Comparison of ENCODE assay signal across 29 cellular contexts in the genomic region with DNA sequence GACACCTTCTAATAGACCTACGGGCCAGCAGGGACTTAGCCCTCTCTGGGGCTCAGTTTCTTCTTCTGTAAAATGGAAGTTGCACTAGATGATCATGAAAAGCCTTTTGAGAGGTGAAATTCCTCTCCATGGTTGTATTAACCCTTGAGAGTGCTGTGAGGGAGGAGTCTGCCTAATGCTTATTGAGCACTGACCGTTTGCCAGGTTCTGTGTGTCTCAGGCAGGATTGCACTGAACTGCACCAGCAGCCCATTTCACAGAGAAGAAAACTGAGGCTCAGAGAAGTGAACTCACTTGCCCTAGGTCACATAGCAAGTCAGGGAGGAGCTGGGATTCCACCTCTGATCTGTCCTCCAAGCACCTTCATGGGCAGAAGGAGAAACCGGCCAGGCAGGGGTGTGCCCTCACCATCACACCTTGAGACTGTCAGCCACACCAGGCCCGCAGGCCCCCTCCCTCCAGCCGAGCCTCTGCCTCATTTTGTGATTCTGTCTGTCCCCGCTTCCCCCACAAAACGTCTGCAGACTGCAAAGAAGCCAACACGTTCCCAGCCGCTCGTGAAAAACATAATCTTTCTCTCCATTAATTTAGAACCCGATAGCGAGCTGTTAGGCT. TPM values are rescaled to one million over a fixed set of nuclear protein-coding genes. Genes with fewer than 3 reads are reported as not detected.
"Had no signal": no experiment of that assay in that cellular context is flagged by ENCODE, and none has a peak within 500 bp of the region (broad histone marks: within the 10 kb centered on the region; RNA-seq: fewer than 3 reads in every experiment).

No MANE protein-coding gene starts in this region.

- H3K27ac ChIP-seq: ascending aorta, body of pancreas, SK-N-MC had no signal

- H3K9me3 Mint-ChIP-seq: activated B cell treated with CpG ODN at 0.5 μM for 24 hours; activated CD4-positive, alpha-beta memory T cell treated with anti-CD3 and anti-CD28 coated beads for 36 hours; activated CD4-positive, alpha-beta T cell treated with anti-CD3 and anti-CD28 coated beads, Interleukin-2, amount 10 ng/mL, durations not matched to agents 24 days and 14 days; activated naive CD4-positive, alpha-beta T cell treated with anti-CD3 and anti-CD28 coated beads, Interleukin-2, amount 50 U/mL, for 72 hours; activated naive CD8-positive, alpha-beta T cell treated with anti-CD3 and anti-CD28 coated beads, Interleukin-2, amount 50 U/mL, for 24 hours; activated T-cell treated with anti-CD3 and anti-CD28 coated beads, Interleukin-2, amount 50 U/mL, for 4 hours; T-cell had no signal

- FAIRE-seq: TTC549 had no signal

- H3K4me1 Mint-ChIP-seq: activated B cell treated with CpG ODN at 0.5 μM for 24 hours; activated CD4-positive, alpha-beta T cell treated with anti-CD3 and anti-CD28 coated beads, Interleukin-2, amount 10 ng/mL, durations not matched to agents 24 days and 14 days; activated naive CD8-positive, alpha-beta T cell treated with anti-CD3 and anti-CD28 coated beads, Interleukin-2, amount 50 U/mL, for 24 hours; T-cell had no signal

- H3K27me3 ChIP-seq: ascending aorta, body of pancreas had no signal

- H3K27ac Mint-ChIP-seq: activated B cell treated with CpG ODN at 0.5 μM for 24 hours; activated CD4-positive, alpha-beta memory T cell treated with anti-CD3 and anti-CD28 coated beads for 36 hours; activated CD4-positive, alpha-beta T cell treated with anti-CD3 and anti-CD28 coated beads, Interleukin-2, amount 10 ng/mL, durations not matched to agents 24 days and 14 days; activated naive CD4-positive, alpha-beta T cell treated with anti-CD3 and anti-CD28 coated beads, Interleukin-2, amount 50 U/mL, for 72 hours; activated naive CD8-positive, alpha-beta T cell treated with anti-CD3 and anti-CD28 coated beads, Interleukin-2, amount 50 U/mL, for 24 hours; T-cell had no signal

- H3K36me3 Mint-ChIP-seq: activated CD4-positive, alpha-beta memory T cell treated with anti-CD3 and anti-CD28 coated beads for 36 hours; activated naive CD4-positive, alpha-beta T cell treated with anti-CD3 and anti-CD28 coated beads, Interleukin-2, amount 50 U/mL, for 72 hours; T-cell had no signal

- H3K4me3 Mint-ChIP-seq: activated B cell treated with CpG ODN at 0.5 μM for 24 hours; activated CD4-positive, alpha-beta memory T cell treated with anti-CD3 and anti-CD28 coated beads for 36 hours; activated CD4-positive, alpha-beta T cell treated with anti-CD3 and anti-CD28 coated beads, Interleukin-2, amount 10 ng/mL, durations not matched to agents 24 days and 14 days; activated naive CD8-positive, alpha-beta T cell treated with anti-CD3 and anti-CD28 coated beads, Interleukin-2, amount 50 U/mL, for 24 hours; activated T-cell treated with anti-CD3 and anti-CD28 coated beads, Interleukin-2, amount 50 U/mL, for 4 hours; T-cell had no signal

- H3K4me1 ChIP-seq: body of pancreas had no signal

- DNase-seq: activated B cell treated with CpG ODN at 0.5 μM for 24 hours; activated CD4-positive, alpha-beta memory T cell treated with anti-CD3 and anti-CD28 coated beads for 36 hours; activated CD4-positive, alpha-beta T cell treated with anti-CD3 and anti-CD28 coated beads for 1 hour; activated CD4-positive, alpha-beta T cell treated with anti-CD3 and anti-CD28 coated beads, Interleukin-2, amount 10 ng/mL, durations not matched to agents 24 days and 14 days; activated CD8-positive, alpha-beta memory T cell treated with anti-CD3 and anti-CD28 coated beads for 24 hours; activated effector memory CD4-positive, alpha-beta T cell treated with anti-CD3 and anti-CD28 coated beads, Interleukin-2, amount 50 U/mL, for 16 hours; activated naive CD4-positive, alpha-beta T cell treated with Interleukin-2 at 50 U/mL for 16 hours; activated naive CD8-positive, alpha-beta T cell treated with anti-CD3 and anti-CD28 coated beads, Interleukin-2, amount 50 U/mL, for 24 hours; activated T-cell treated with anti-CD3 and anti-CD28 coated beads, Interleukin-2, amount 50 U/mL, for 4 hours; amniotic stem cell; body of pancreas; Karpas-422; MM.1S; NCI-H1105; NCI-H1436; NCI-H187; NCI-H2081; NCI-H2227 treated with DMSO at 0.1 percent for 48 hours; NCI-H510A; NCI-H526 treated with DMSO at 0.1 percent for 48 hours; T-cell; T-helper 2 cell; T1000 had no signal

- ATAC-seq: activated naive CD4-positive, alpha-beta T cell treated with anti-CD3 and anti-CD28 coated beads, Interleukin-2, amount 50 U/mL, for 72 hours; activated naive CD8-positive, alpha-beta T cell treated with anti-CD3 and anti-CD28 coated beads, Interleukin-2, amount 50 U/mL, for 24 hours; activated T-cell treated with anti-CD3 and anti-CD28 coated beads, Interleukin-2, amount 50 U/mL, for 4 hours; body of pancreas; Right ventricle myocardium inferior; T-cell had no signal

- H3K4me3 ChIP-seq: ascending aorta, body of pancreas, SK-N-MC had no signal

- H3K9me3 ChIP-seq: ascending aorta, body of pancreas had no signal

- H3K27me3 Mint-ChIP-seq: activated B cell treated with CpG ODN at 0.5 μM for 24 hours; activated CD4-positive, alpha-beta memory T cell treated with anti-CD3 and anti-CD28 coated beads for 36 hours; activated CD4-positive, alpha-beta T cell treated with anti-CD3 and anti-CD28 coated beads, Interleukin-2, amount 10 ng/mL, durations not matched to agents 24 days and 14 days had no signal

RNA-seq across cellular contexts. Expression of a gene that starts 46.2 kb away (rescaled TPM):
- total RNA-seq: activated B cell treated with CpG ODN at 0.5 μM for 24 hours; activated CD4-positive, alpha-beta memory T cell treated with anti-CD3 and anti-CD28 coated beads for 36 hours; activated CD4-positive, alpha-beta T cell treated with anti-CD3 and anti-CD28 coated beads, Interleukin-2, amount 10 ng/mL, durations not matched to agents 24 days and 14 days; activated naive CD4-positive, alpha-beta T cell treated with anti-CD3 and anti-CD28 coated beads, Interleukin-2, amount 50 U/mL, for 72 hours; activated T-cell treated with anti-CD3 and anti-CD28 coated beads, Interleukin-2, amount 50 U/mL, for 4 hours; OCI-LY7; T-cell had no signal

RNA-seq across cellular contexts. Expression of a gene that starts 49.3 kb away (rescaled TPM):
- total RNA-seq: activated CD4-positive, alpha-beta memory T cell treated with anti-CD3 and anti-CD28 coated beads for 36 hours; OCI-LY7 had no signal
